Comparison of ENCODE assay signal across 27 cellular contexts in genomic region chr1:160040481-160040880, GRCh38. TPM values are rescaled to one million over a fixed set of nuclear protein-coding genes. Genes with fewer than 3 reads are reported as not detected.
DNase-seq lines count a peak whose midpoint lies in the region; ATAC-seq, FAIRE-seq and TF ChIP-seq lines count a peak whose summit lies in the region.
"Had no signal": no experiment of that assay in that cellular context is flagged by ENCODE, and none has a peak within 500 bp of the region (broad histone marks: within the 10 kb centered on the region; RNA-seq: fewer than 3 reads in every experiment).

No MANE protein-coding gene starts in this region.

- 0% methylated on average over 1 of the region's 1 CpG for WGBS in K562 (ENCODE audit: insufficient coverage, low coverage, missing lambda C conversion rate)
- 54% methylated on average over 1 of the region's 1 CpG for WGBS in smooth muscle cell (ENCODE audit: low lambda C conversion rate)

- no peaks in the 10 kb centered on the region for H3K79me2 ChIP-seq in K562 (ENCODE audit: control insufficient read depth, insufficient read depth, low read length)
- no peaks in the 10 kb centered on the region for H3K79me2 ChIP-seq in smooth muscle cell (ENCODE audit: low read depth)

- POLR2A ChIA-PET in K562 (lab: Yijun Ruan, JAX), result interaction anchor here (1.0 to 4.5 kb wide), 2 partner anchors 9 to 16 kb away, joined by 3 to 22 read pairs; partner anchors contain the start of gene PIGM

- no peaks in the 10 kb centered on the region for H3K36me3 ChIP-seq in K562 (ENCODE audit: control insufficient read depth, insufficient read depth, low read length)
- H3K36me3 ChIP-seq in smooth muscle cell (ENCODE audit: low read depth), result no peaks in the 10 kb centered on the region
- H3K36me3 ChIP-seq in MG63, result no peaks in the 10 kb centered on the region
- H3K36me3 ChIP-seq: BE2C; BLaER1 treated with 17β-estradiol and CSF1 and Interleukin-3, amounts not matched to agents 10 nM and 100 nM had no signal

- no peak overlapping the region for H3K27ac ChIP-seq in K562 (ENCODE audit: extremely low read depth, low read depth, low read length)
- H3K27ac ChIP-seq in smooth muscle cell (ENCODE audit: low read depth), result no peak overlapping the region
- H3K27ac ChIP-seq: 22Rv1; BLaER1 treated with 17β-estradiol and CSF1 and Interleukin-3, amounts not matched to agents 10 nM and 100 nM had no signal

- no peak overlapping the region for H3K4me3 ChIP-seq in K562
- no peak overlapping the region for H3K4me3 ChIP-seq in fibroblast of villous mesenchyme (ENCODE audit: low read depth, low read length)
- no peak overlapping the region for H3K4me3 ChIP-seq in smooth muscle cell
- H3K4me3 ChIP-seq in MG63, result no peak overlapping the region
- H3K4me3 ChIP-seq: BLaER1 treated with 17β-estradiol and CSF1 and Interleukin-3, amounts not matched to agents 10 nM and 100 nM; GM12878; GM23338 had no signal

- no peak for TF ChIP-seq CTCF in K562 (IDR thresholded peaks at IDR 0.05 in 2 of 3, conservative IDR thresholded peaks at IDR 0.05 in 1 of 3; ENCODE audit: insufficient read depth in 2 of 3, low read depth in 1 of 3, low read length in 3 of 3)
- no peak for TF ChIP-seq CTCF in fibroblast of villous mesenchyme (IDR thresholded peaks at IDR 0.05; ENCODE audit: insufficient read depth, low read depth, low read length)
- TF ChIP-seq CTCF in smooth muscle cell (IDR thresholded peaks at IDR 0.05; ENCODE audit: borderline replicate concordance, insufficient read depth, poor library complexity, severe bottlenecking), result no peak

- no peaks in the 10 kb centered on the region for H3K4me1 ChIP-seq in K562 (replicated peaks in 1 of 2; ENCODE audit: control insufficient read depth in 2 of 2, insufficient read depth in 2 of 2, low read length in 2 of 2)
- no peaks in the 10 kb centered on the region for H3K4me1 ChIP-seq in smooth muscle cell (ENCODE audit: low read depth)
- H3K4me1 ChIP-seq: BE2C; BLaER1 treated with 17β-estradiol and CSF1 and Interleukin-3, amounts not matched to agents 10 nM and 100 nM had no signal

- in situ Hi-C loops in K562 (cut with MboI), result no loop called here

- no TSS peak for BruUV-seq in K562 (replicated peaks; lab: Mats Ljungman, UMichigan)

- no peak for FAIRE-seq in K562 (lab: Jason Lieb, UNC)
- FAIRE-seq: A204.1, G401.6, GM12878, GM18507 had no signal

- ATAC-seq in K562, result no peak
- ATAC-seq: GM12878, GM23338, HCT116 had no signal

- no peak for TF ChIP-seq POLR2A in K562 (conservative IDR thresholded peaks at IDR 0.05)

- no peak overlapping the region for H2AFZ ChIP-seq in K562 (ENCODE audit: low read depth, low read length)
- H2AFZ ChIP-seq in smooth muscle cell (ENCODE audit: low read depth), result no peak overlapping the region
- H2AFZ ChIP-seq: GM23338 had no signal

- H3F3A ChIP-seq in smooth muscle cell (ENCODE audit: low read depth), result no peaks in the 10 kb centered on the region

- H3K9ac ChIP-seq in K562 (ENCODE audit: insufficient read depth in 1 of 2, low read depth in 2 of 2, low read length in 2 of 2), result no peak overlapping the region
- no peak overlapping the region for H3K9ac ChIP-seq in smooth muscle cell (ENCODE audit: low read depth)
- H3K9ac ChIP-seq: BLaER1 treated with 17β-estradiol and CSF1 and Interleukin-3, amounts not matched to agents 10 nM and 100 nM had no signal

- intact Hi-C loops in K562 (cut with micrococcal nuclease), result no loop called here

- no peaks in the 10 kb centered on the region for H3K9me1 ChIP-seq in K562 (ENCODE audit: control insufficient read depth, insufficient read depth, low read length)

- peaks cover 20 to 32% of the 10 kb centered on the region in 2 experiments for H3K27me3 ChIP-seq in K562 (ENCODE audit: control insufficient read depth in 2 of 2, insufficient read depth in 2 of 2, low read length in 2 of 2)
- H3K27me3 ChIP-seq in smooth muscle cell (ENCODE audit: low read depth), result peaks cover 22% of the 10 kb centered on the region
- peaks cover 23% of the 10 kb centered on the region for H3K27me3 ChIP-seq in MG63
- H3K27me3 ChIP-seq: BLaER1 treated with 17β-estradiol and CSF1 and Interleukin-3, amounts not matched to agents 10 nM and 100 nM had no signal

- DNase-seq in EH (ENCODE audit: low read depth), result peak; percentile 16
- DNase-seq in K562 (ENCODE audit: extremely low read depth in 1 of 4, low spot score in 3 of 4), result no peak
- DNase-seq in fibroblast of villous mesenchyme (ENCODE audit: low read depth), result peak; percentile 12
- DNase-seq in smooth muscle cell (lab: John Stamatoyannopoulos, UW; ENCODE audit: unreplicated experiment), result no peak
- no peak for DNase-seq in GF-D8 (lab: John Stamatoyannopoulos, UW)
- no peak for DNase-seq in MG63
- DNase-seq in COR-L47 (lab: John Stamatoyannopoulos, UW), result no peak
- DNase-seq: ACHN; AML-193; BE2C; Calu3; CD4-positive, alpha-beta T cell; CD8-positive, alpha-beta memory T cell; DMS53; DMS79 treated with DMSO at 0.1 percent for 48 hours; H9 had no signal

- H3K4me2 ChIP-seq in K562 (ENCODE audit: insufficient read depth, low read length) (no peak overlapping the region), smooth muscle cell (peak overlapping the region; percentile 17)
- H3K4me2 ChIP-seq: BLaER1 treated with 17β-estradiol and CSF1 and Interleukin-3, amounts not matched to agents 10 nM and 100 nM; GM23338 had no signal

- TF ChIP-seq EP300 in K562 (IDR thresholded peaks at IDR 0.05; ENCODE audit: low read length), result no peak

- TF ChIP-seq RAD21 in K562 (CRISPR knock-in tag; conservative IDR thresholded peaks at IDR 0.05 in 1 of 2, IDR thresholded peaks at IDR 0.05 in 1 of 2), result no peak

- CTCF ChIA-PET in K562 (lab: Yijun Ruan, JAX; ENCODE audit: low intra/inter-chr PET ratio), result no interaction called here

- peaks cover 7% of the 10 kb centered on the region; the same call in 1 of the 2 replicates for H4K20me1 ChIP-seq in K562 (replicated peaks; ENCODE audit: control insufficient read depth, insufficient read depth, low read length)
- no peaks in the 10 kb centered on the region for H4K20me1 ChIP-seq in smooth muscle cell (ENCODE audit: low read depth)
- H4K20me1 ChIP-seq: BLaER1 treated with 17β-estradiol and CSF1 and Interleukin-3, amounts not matched to agents 10 nM and 100 nM had no signal

- H3K9me3 ChIP-seq in K562 (replicated peaks; ENCODE audit: control insufficient read depth, insufficient read depth, low read depth, low read length) (no peaks in the 10 kb centered on the region), smooth muscle cell (replicated peaks; ENCODE audit: low read depth) (no peaks in the 10 kb centered on the region), MG63 (no peaks in the 10 kb centered on the region)
- H3K9me3 ChIP-seq: BE2C; BLaER1 treated with 17β-estradiol and CSF1 and Interleukin-3, amounts not matched to agents 10 nM and 100 nM had no signal

RNA-seq across cellular contexts. Expression of gene PIGM, which starts 8.7 kb away (rescaled TPM):
- total RNA-seq in K562 (2011; cell fraction: chromatin; rRNA removed; ENCODE audit: low replicate concordance), result 6.0 and 9.3 TPM in 2 replicates
- total RNA-seq in K562 (2011; cell fraction: nucleolus; rRNA removed), result 5.7 and 6.2 TPM in 2 replicates
- total RNA-seq in K562 (2011; cell fraction: nucleoplasm; rRNA removed), result 10.0 and 15.0 TPM in 2 replicates
- total RNA-seq in K562 (2014; rRNA removed) (2.6 and 3.8 TPM in 2 replicates), K562 (2014; rRNA removed; fragmentation: Illumina TruSeq; extraction: Trizol) (5.0 and 5.1 TPM in 2 replicates), K562 (2015; rRNA removed; fragmentation: Illumina TruSeq; extraction: Trizol) (4.2 and 4.7 TPM in 2 replicates), K562 (2021) (4.0 and 4.3 TPM in 2 replicates), fibroblast of villous mesenchyme (4.2 and 6.0 TPM in 2 replicates), smooth muscle cell (4.7 and 5.2 TPM in 2 replicates)
- polyA plus RNA-seq in K562 (2011; rRNA removed) (4.7 and 5.1 TPM in 2 replicates), K562 (2014; fragmentation: Illumina TruSeq; extraction: Trizol) (5.4 and 6.7 TPM in 2 replicates), K562 (2014; fragmentation: Nextera tagmentation; extraction: Ambion mirVana) (1 to 10 TPM; 3.0 to 3.4 TPM), K562 (2014; rRNA removed) (4.0 and 4.8 TPM in 2 replicates), smooth muscle cell (2.9 and 3.0 TPM in 2 replicates)
- polyA plus RNA-seq in K562 (2011; cell fraction: cytosol; rRNA removed), result 3.9 and 4.9 TPM in 2 replicates
- 4.5 and 5.2 TPM in 2 replicates for polyA plus RNA-seq in K562 (2011; cell fraction: nucleus; rRNA removed)
- 4.4 and 5.1 TPM in 2 replicates for polyA plus RNA-seq in K562 (2012)
- polyA minus RNA-seq in K562 (2011; rRNA and poly(A)+ RNA removed), result 3.0 and 3.3 TPM in 2 replicates
- 1.4 and 1.9 TPM in 2 replicates for polyA minus RNA-seq in K562 (2011; cell fraction: cytosol; rRNA and poly(A)+ RNA removed)
- 2.4 and 4.1 TPM in 2 replicates for polyA minus RNA-seq in K562 (2011; cell fraction: nucleus; rRNA and poly(A)+ RNA removed)
- total RNA-seq in MG63 (2014; rRNA removed; shearing (Covaris generic); ENCODE audit: low replicate concordance), result 4.1 and 4.6 TPM in 2 replicates

RNA-seq across cellular contexts. Expression of gene KCNJ10, which starts 29.5 kb away (rescaled TPM):
- not detected in 2 replicates for total RNA-seq in K562 (2011; cell fraction: chromatin; rRNA removed; ENCODE audit: low replicate concordance)
- not detected in 2 replicates for total RNA-seq in K562 (2011; cell fraction: nucleolus; rRNA removed)
- not detected in 2 replicates for total RNA-seq in K562 (2011; cell fraction: nucleoplasm; rRNA removed)
- total RNA-seq in K562 (2014; rRNA removed) (not detected in 2 replicates), K562 (2014; rRNA removed; fragmentation: Illumina TruSeq; extraction: Trizol) (not detected in 2 replicates), K562 (2015; rRNA removed; fragmentation: Illumina TruSeq; extraction: Trizol) (not detected in 2 replicates), K562 (2021) (not detected in 2 replicates), fibroblast of villous mesenchyme (under 0.01 TPM in 1 of 2 replicates, not detected in the other), smooth muscle cell (not detected in 2 replicates)
- polyA plus RNA-seq in K562 (2011; rRNA removed) (not detected in 2 replicates), K562 (2014; fragmentation: Illumina TruSeq; extraction: Trizol) (not detected in 2 replicates), K562 (2014; fragmentation: Nextera tagmentation; extraction: Ambion mirVana) (under 1 TPM; 0.06 to 0.11 TPM), K562 (2014; rRNA removed) (not detected in 2 replicates), smooth muscle cell (not detected in 2 replicates)
- polyA plus RNA-seq in K562 (2011; cell fraction: cytosol; rRNA removed), result not detected in 2 replicates
- polyA plus RNA-seq in K562 (2011; cell fraction: nucleus; rRNA removed), result 0.10 TPM in 1 of 2 replicates, not detected in the other
- 0.07 and 0.11 TPM in 2 replicates for polyA plus RNA-seq in K562 (2012)
- polyA minus RNA-seq in K562 (2011; rRNA and poly(A)+ RNA removed), result not detected in 2 replicates
- not detected in 2 replicates for polyA minus RNA-seq in K562 (2011; cell fraction: cytosol; rRNA and poly(A)+ RNA removed)
- not detected in 2 replicates for polyA minus RNA-seq in K562 (2011; cell fraction: nucleus; rRNA and poly(A)+ RNA removed)
- total RNA-seq in MG63 (2014; rRNA removed; shearing (Covaris generic); ENCODE audit: low replicate concordance), result not detected in 2 replicates
- total RNA-seq: Calu3; CD4-positive, alpha-beta T cell; H4 had no signal
- polyA plus RNA-seq: CD14-positive monocyte; CD8-positive, alpha-beta memory T cell had no signal

RNA-seq across cellular contexts. Expression of gene KCNJ9, which starts 40.9 kb away (rescaled TPM):
- total RNA-seq in K562 (2011; cell fraction: chromatin; rRNA removed; ENCODE audit: low replicate concordance), result not detected in 2 replicates
- total RNA-seq in K562 (2011; cell fraction: nucleolus; rRNA removed), result not detected in 2 replicates
- total RNA-seq in K562 (2011; cell fraction: nucleoplasm; rRNA removed), result not detected in 2 replicates
- total RNA-seq in K562 (2014; rRNA removed) (not detected in 2 replicates), K562 (2014; rRNA removed; fragmentation: Illumina TruSeq; extraction: Trizol) (not detected in 2 replicates), K562 (2015; rRNA removed; fragmentation: Illumina TruSeq; extraction: Trizol) (not detected in 2 replicates), K562 (2021) (not detected in 2 replicates), fibroblast of villous mesenchyme (not detected in 2 replicates), smooth muscle cell (not detected in 2 replicates)
- polyA plus RNA-seq in K562 (2011; rRNA removed) (not detected in 2 replicates), K562 (2014; fragmentation: Illumina TruSeq; extraction: Trizol) (not detected in 2 replicates), K562 (2014; fragmentation: Nextera tagmentation; extraction: Ambion mirVana) (not detected), K562 (2014; rRNA removed) (not detected in 2 replicates), smooth muscle cell (not detected in 2 replicates)
- polyA plus RNA-seq in K562 (2011; cell fraction: cytosol; rRNA removed), result not detected in 2 replicates
- polyA plus RNA-seq in K562 (2011; cell fraction: nucleus; rRNA removed), result not detected in 2 replicates
- polyA plus RNA-seq in K562 (2012), result not detected in 2 replicates
- not detected in 2 replicates for polyA minus RNA-seq in K562 (2011; rRNA and poly(A)+ RNA removed)
- polyA minus RNA-seq in K562 (2011; cell fraction: cytosol; rRNA and poly(A)+ RNA removed), result not detected in 2 replicates
- polyA minus RNA-seq in K562 (2011; cell fraction: nucleus; rRNA and poly(A)+ RNA removed), result not detected in 2 replicates
- not detected in 2 replicates for total RNA-seq in MG63 (2014; rRNA removed; shearing (Covaris generic); ENCODE audit: low replicate concordance)
- total RNA-seq: Calu3; CD4-positive, alpha-beta T cell; Daoy; GM12878; H4 had no signal
- polyA plus RNA-seq: CD14-positive monocyte; CD8-positive, alpha-beta memory T cell had no signal

RNA-seq across cellular contexts. Expression of gene IGSF8, which starts 57.9 kb away (rescaled TPM):
- 8.1 and 30.2 TPM in 2 replicates for total RNA-seq in K562 (2011; cell fraction: chromatin; rRNA removed; ENCODE audit: low replicate concordance)
- 35.5 and 43.4 TPM in 2 replicates for total RNA-seq in K562 (2011; cell fraction: nucleolus; rRNA removed)
- total RNA-seq in K562 (2011; cell fraction: nucleoplasm; rRNA removed), result 16.0 and 20.1 TPM in 2 replicates
- total RNA-seq in K562 (2014; rRNA removed) (7.3 and 8.6 TPM in 2 replicates), K562 (2014; rRNA removed; fragmentation: Illumina TruSeq; extraction: Trizol) (0.93 and 1.4 TPM in 2 replicates), K562 (2015; rRNA removed; fragmentation: Illumina TruSeq; extraction: Trizol) (3.2 and 3.9 TPM in 2 replicates), K562 (2021) (11.7 and 12.5 TPM in 2 replicates), fibroblast of villous mesenchyme (13.9 and 14.7 TPM in 2 replicates), smooth muscle cell (17.3 and 20.8 TPM in 2 replicates)
- polyA plus RNA-seq in K562 (2011; rRNA removed) (3.9 and 10.0 TPM in 2 replicates), K562 (2014; fragmentation: Illumina TruSeq; extraction: Trizol) (3.1 and 5.9 TPM in 2 replicates), K562 (2014; fragmentation: Nextera tagmentation; extraction: Ambion mirVana) (under 1 TPM; 0.32 to 0.35 TPM), K562 (2014; rRNA removed) (7.1 and 7.6 TPM in 2 replicates), smooth muscle cell (30.2 and 35.5 TPM in 2 replicates)
- 8.4 and 14.8 TPM in 2 replicates for polyA plus RNA-seq in K562 (2011; cell fraction: cytosol; rRNA removed)
- polyA plus RNA-seq in K562 (2011; cell fraction: nucleus; rRNA removed), result 22.5 and 32.3 TPM in 2 replicates
- 10.3 and 16.7 TPM in 2 replicates for polyA plus RNA-seq in K562 (2012)
- 1.6 and 3.2 TPM in 2 replicates for polyA minus RNA-seq in K562 (2011; rRNA and poly(A)+ RNA removed)
- polyA minus RNA-seq in K562 (2011; cell fraction: cytosol; rRNA and poly(A)+ RNA removed), result 4.3 and 9.0 TPM in 2 replicates
- polyA minus RNA-seq in K562 (2011; cell fraction: nucleus; rRNA and poly(A)+ RNA removed), result 5.4 and 6.7 TPM in 2 replicates
- 18.0 and 20.2 TPM in 2 replicates for total RNA-seq in MG63 (2014; rRNA removed; shearing (Covaris generic); ENCODE audit: low replicate concordance)

Comparison
In these comparisons a context has a peak if more than half of its experiments do, and no peak if none do; other contexts are left out.
1. DNase-seq: peak in EH (single experiment) and fibroblast of villous mesenchyme (single experiment); none in K562 (0 of 4), smooth muscle cell (single experiment), GF-D8 (single experiment), MG63 (single experiment) and COR-L47 (single experiment).